In the genomic region with DNA sequence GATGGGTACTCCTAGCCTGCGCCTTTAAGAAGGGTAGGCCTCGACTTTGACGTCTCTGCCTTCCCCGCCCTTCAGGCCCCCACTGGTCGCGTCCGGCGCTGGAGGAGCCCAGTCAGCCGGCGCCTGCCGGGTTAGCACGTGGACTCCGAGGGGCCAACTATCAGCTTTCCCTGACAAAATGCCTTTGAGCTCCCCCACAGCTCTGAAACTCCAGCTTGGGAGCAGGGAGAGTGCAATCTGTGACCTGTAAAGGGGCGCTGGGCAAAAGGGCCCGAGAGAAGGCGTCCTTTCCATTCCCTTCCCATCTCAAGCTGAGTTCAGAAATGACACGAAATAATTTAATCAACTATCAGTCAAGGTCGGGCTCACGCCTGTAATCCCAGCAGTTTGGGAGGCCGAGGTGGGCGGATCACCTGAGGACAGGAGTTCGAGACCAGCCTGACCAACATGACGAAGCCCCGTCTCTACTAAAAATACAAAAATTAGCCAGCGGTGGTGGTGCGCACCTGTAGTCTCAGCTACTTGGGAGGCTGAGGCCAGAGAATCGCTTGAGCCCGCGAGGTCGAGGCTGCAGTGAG, we compare ENCODE assay signal across 8 cellular contexts. TPM values are rescaled to one million over a fixed set of nuclear protein-coding genes. Genes with fewer than 3 reads are reported as not detected.
DNase-seq lines count a peak whose midpoint lies in the region; ATAC-seq and TF ChIP-seq lines count a peak whose summit lies in the region.

No MANE protein-coding gene starts in this region.

- H3K4me1 Mint-ChIP-seq in activated CD4-positive, alpha-beta memory T cell treated with anti-CD3 and anti-CD28 coated beads for 36 hours (ENCODE audit: low read depth): peaks cover 26% of the 10 kb centered on the region

- peak overlapping the region; percentile 75 for H3K27ac Mint-ChIP-seq in activated CD4-positive, alpha-beta memory T cell treated with anti-CD3 and anti-CD28 coated beads for 36 hours

- POLR2A ChIA-PET in activated CD4-positive, alpha-beta memory T cell treated with anti-CD3 and anti-CD28 coated beads for 36 hours (lab: Charles Lee): interaction anchor here (0.7 to 2.2 kb wide), 4 partner anchors 18 to 117 kb away, joined by 3 to 7 read pairs (median 4); partner anchors contain the start of gene UBTF

- intact Hi-C loops in activated CD4-positive, alpha-beta memory T cell treated with anti-CD3 and anti-CD28 coated beads for 36 hours (cut with micrococcal nuclease): loop anchor here (5.0 kb wide), 1 partner anchor 320 kb away; no protein-coding TSS in a partner anchor

- ATAC-seq in HG03571 (IDR thresholded peaks at IDR 0.05; ENCODE audit: unreplicated experiment): peak; percentile 38

- CTCF ChIA-PET in activated CD4-positive, alpha-beta memory T cell treated with anti-CD3 and anti-CD28 coated beads for 36 hours (lab: Charles Lee): interaction anchor here (0.6 to 2.1 kb wide), 11 partner anchors 10 to 203 kb away, joined by 3 to 27 read pairs (median 4); partner anchors contain the start of genes FAM171A2, GRN, HDAC5 and TMUB2

- H3K27me3 Mint-ChIP-seq in activated CD4-positive, alpha-beta memory T cell treated with anti-CD3 and anti-CD28 coated beads for 36 hours: no peaks in the 10 kb centered on the region

- H3K4me3 Mint-ChIP-seq in activated CD4-positive, alpha-beta memory T cell treated with anti-CD3 and anti-CD28 coated beads for 36 hours: peak overlapping the region; percentile 67

- DNase-seq in AG10803 (ENCODE audit: low read depth): peak; percentile 98
- peak; percentile 94 for DNase-seq in NCI-H82 treated with DMSO at 0.1 percent for 48 hours (lab: John Stamatoyannopoulos, UW; ENCODE audit: unreplicated experiment)
- DNase-seq in activated CD4-positive, alpha-beta memory T cell treated with anti-CD3 and anti-CD28 coated beads for 36 hours: peak; percentile 96
- peak; percentile 93 to 98 for DNase-seq in dermis microvascular lymphatic vessel endothelial cell (ENCODE audit: low read depth in 2 of 2)
- DNase-seq in lung microvascular endothelial cell (ENCODE audit: low read depth in 2 of 2): peak; percentile 98
- peak; percentile 79 to 86 (median 85) for DNase-seq in stimulated activated CD4-positive, alpha-beta T cell treated with anti-CD3 and anti-CD28 coated beads, TNF-alpha, amount 100 ng/mL, for 48 hours (ENCODE audit: low read depth in 3 of 3)

- TF ChIP-seq CTCF in AG10803 (conservative IDR thresholded peaks at IDR 0.05; ENCODE audit: low read length): no peak

- H3K36me3 Mint-ChIP-seq in activated CD4-positive, alpha-beta memory T cell treated with anti-CD3 and anti-CD28 coated beads for 36 hours: peaks cover 4% of the 10 kb centered on the region

- H3K9me3 Mint-ChIP-seq in activated CD4-positive, alpha-beta memory T cell treated with anti-CD3 and anti-CD28 coated beads for 36 hours: no peaks in the 10 kb centered on the region

- TF ChIP-seq POLR2A in GM19099 (IDR thresholded peaks at IDR 0.05; ENCODE audit: extremely low read depth, insufficient read length, low read depth): peak; percentile 23

- peak overlapping the region; percentile 10; the same call in 1 of the 2 replicates for H3K4me3 ChIP-seq in AG10803 (ENCODE audit: low read length)

RNA-seq across cellular contexts. Expression of gene SLC25A39, which starts 2.3 kb away (rescaled TPM):
- 100 to 1,000 TPM; 121 to 122 TPM for total RNA-seq in activated CD4-positive, alpha-beta memory T cell treated with anti-CD3 and anti-CD28 coated beads for 36 hours
- total RNA-seq in dermis microvascular lymphatic vessel endothelial cell: 54.0 and 98.0 TPM in 2 replicates
- total RNA-seq in lung microvascular endothelial cell: 47.5 and 72.6 TPM in 2 replicates

RNA-seq across cellular contexts. Expression of gene GRN, which starts 18.1 kb away (rescaled TPM):
- total RNA-seq in activated CD4-positive, alpha-beta memory T cell treated with anti-CD3 and anti-CD28 coated beads for 36 hours: 10 to 100 TPM; 59.7 to 62.4 TPM
- 341 and 1,059 TPM in 2 replicates for total RNA-seq in dermis microvascular lymphatic vessel endothelial cell
- 419 and 473 TPM in 2 replicates for total RNA-seq in lung microvascular endothelial cell

RNA-seq across cellular contexts. Expression of gene RUNDC3A, which starts 18.6 kb away (rescaled TPM):
- not detected for total RNA-seq in activated CD4-positive, alpha-beta memory T cell treated with anti-CD3 and anti-CD28 coated beads for 36 hours
- total RNA-seq in dermis microvascular lymphatic vessel endothelial cell: 0.13 and 0.25 TPM in 2 replicates
- total RNA-seq in lung microvascular endothelial cell: 0.22 TPM in 1 of 2 replicates, not detected in the other

RNA-seq across cellular contexts. Expression of gene FAM171A2, which starts 36.7 kb away (rescaled TPM):
- total RNA-seq in activated CD4-positive, alpha-beta memory T cell treated with anti-CD3 and anti-CD28 coated beads for 36 hours: under 1 TPM; 0.19 to 0.21 TPM
- total RNA-seq in dermis microvascular lymphatic vessel endothelial cell: 3.9 and 6.6 TPM in 2 replicates
- 6.3 and 8.1 TPM in 2 replicates for total RNA-seq in lung microvascular endothelial cell

RNA-seq across cellular contexts. Expression of gene SLC4A1, which starts 59.0 kb away (rescaled TPM):
- not detected for total RNA-seq in activated CD4-positive, alpha-beta memory T cell treated with anti-CD3 and anti-CD28 coated beads for 36 hours
- total RNA-seq in dermis microvascular lymphatic vessel endothelial cell (not detected in 2 replicates), lung microvascular endothelial cell (not detected in 2 replicates)

Comparison
In these comparisons a context has a peak if more than half of its experiments do, and no peak if none do; other contexts are left out.
1. Peak in every context shown above with its lines: DNase-seq, ATAC-seq and H3K4me3 ChIP-seq.